In the genomic region with DNA sequence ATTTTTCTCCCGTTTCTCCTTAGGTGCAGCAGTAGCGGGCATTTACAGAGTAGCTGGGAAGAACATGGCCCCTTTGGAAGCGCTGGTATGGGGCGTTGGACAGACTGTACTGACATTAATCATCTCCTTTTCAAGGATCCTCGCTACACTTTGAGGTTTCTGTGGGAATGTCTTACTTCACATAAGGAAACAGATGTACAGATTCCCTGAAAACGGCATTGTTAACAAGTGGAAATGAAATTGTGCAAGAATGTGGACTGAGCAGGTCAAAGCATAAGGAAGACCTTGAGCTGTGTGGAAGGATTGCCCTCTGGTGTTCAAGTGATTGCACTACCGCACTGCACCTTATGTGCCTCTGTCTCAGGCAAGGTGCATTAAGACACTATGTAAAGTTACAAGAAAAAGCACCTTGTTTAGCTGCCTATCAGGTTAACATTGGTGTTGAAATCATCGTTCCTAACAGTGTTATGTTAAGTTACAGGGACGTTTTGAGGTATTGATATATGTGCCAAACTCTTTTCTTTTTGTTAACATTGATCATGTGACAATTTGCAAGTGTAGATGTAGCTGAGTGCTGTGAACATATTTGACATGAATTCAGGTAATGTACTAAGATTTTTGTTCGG, we compare ENCODE assay signal across 8 cellular contexts. TPM values are rescaled to one million over a fixed set of nuclear protein-coding genes. Genes with fewer than 3 reads are reported as not detected.
DNase-seq lines count a peak whose midpoint lies in the region; ATAC-seq and TF ChIP-seq lines count a peak whose summit lies in the region.

No MANE protein-coding gene starts in this region.

- H3K4me1 ChIP-seq in Peyer's patch: no peaks in the 10 kb centered on the region
- peaks cover 0 to 3% (median 0%) of the 10 kb centered on the region in 3 donors for H3K4me1 ChIP-seq in gastroesophageal sphincter
- no peaks in the 10 kb centered on the region for H3K4me1 ChIP-seq in ovary (ENCODE audit: insufficient read depth)

- 42 to 51% methylated on average over 9 to 10 of the region's 10 CpGs for WGBS in gastroesophageal sphincter (ENCODE audit: low coverage in 1 of 2), 2 donors
- WGBS in ovary, 3 donors: 56 to 59% (median 58%) methylated on average over 10 of the region's 10 CpGs

- H3K27me3 ChIP-seq in Peyer's patch (no peaks in the 10 kb centered on the region), gastroesophageal sphincter (no peaks in the 10 kb centered on the region), ovary (no peaks in the 10 kb centered on the region)

- TF ChIP-seq POLR2A in Peyer's patch (IDR thresholded peaks at IDR 0.05): no peak
- no peak for TF ChIP-seq POLR2A in gastroesophageal sphincter (IDR thresholded peaks at IDR 0.05)
- no peak for TF ChIP-seq POLR2A in ovary (IDR thresholded peaks at IDR 0.05)

- DNase-seq in GF-D8 (lab: John Stamatoyannopoulos, UW) (peak; percentile 83), HuH-7 (ENCODE audit: low spot score) (peak; percentile 32), Peyer's patch (peak in 2 of 3 donors; percentile 34 to 78), ovary (peak in 2 of 5 donors; percentile 37 to 42), 8988T (no peak)
- DNase-seq in activated effector memory CD4-positive, alpha-beta T cell treated with Interleukin-2 at 50 U/mL for 16 hours: peak; percentile 8

- H3K27ac ChIP-seq in Peyer's patch (no peak overlapping the region), gastroesophageal sphincter (no peak overlapping the region), ovary (no peak overlapping the region)

- H3K4me3 ChIP-seq in Peyer's patch (no peak overlapping the region), gastroesophageal sphincter (no peak overlapping the region), ovary (no peak overlapping the region)

- TF ChIP-seq CTCF in Peyer's patch (IDR thresholded peaks at IDR 0.05) (peak; percentile 27 to 95 (median 83)), gastroesophageal sphincter (IDR thresholded peaks at IDR 0.05) (peak; percentile 65 to 89 (median 82)), ovary (IDR thresholded peaks at IDR 0.05) (peak; percentile 15 to 60 (median 47))

- no peaks in the 10 kb centered on the region for H3K36me3 ChIP-seq in Peyer's patch
- peaks cover 0 to 9% of the 10 kb centered on the region in 2 donors for H3K36me3 ChIP-seq in gastroesophageal sphincter
- H3K36me3 ChIP-seq in ovary: no peaks in the 10 kb centered on the region

- no peak for TF ChIP-seq EP300 in gastroesophageal sphincter (IDR thresholded peaks at IDR 0.05)
- no peak for TF ChIP-seq EP300 in ovary (IDR thresholded peaks at IDR 0.05)

- intact Hi-C loops in ovary (cut with DNase I): no loop called here

- H3K9me3 ChIP-seq in Peyer's patch (no peaks in the 10 kb centered on the region), gastroesophageal sphincter (no peaks in the 10 kb centered on the region), ovary (no peaks in the 10 kb centered on the region)

- ATAC-seq in GM21529 (IDR thresholded peaks at IDR 0.05; ENCODE audit: unreplicated experiment) (peak; percentile 100), gastroesophageal sphincter (peak; percentile 93)

RNA-seq across cellular contexts. Expression of a gene that starts 38.0 kb away (rescaled TPM):
- 1 to 10 TPM in 2 of 4 donors, under 1 TPM in 2; 0.35 to 1.7 (median 0.96) TPM for total RNA-seq in Peyer's patch
- 1 to 10 TPM; 8.0 to 8.6 (median 8.3) TPM for total RNA-seq in gastroesophageal sphincter
- 1 to 10 TPM; 2.4 to 5.9 (median 5.3) TPM for total RNA-seq in ovary
- polyA plus RNA-seq in ovary: 1 to 10 TPM; 2.1 to 3.6 TPM
